In the genomic region with DNA sequence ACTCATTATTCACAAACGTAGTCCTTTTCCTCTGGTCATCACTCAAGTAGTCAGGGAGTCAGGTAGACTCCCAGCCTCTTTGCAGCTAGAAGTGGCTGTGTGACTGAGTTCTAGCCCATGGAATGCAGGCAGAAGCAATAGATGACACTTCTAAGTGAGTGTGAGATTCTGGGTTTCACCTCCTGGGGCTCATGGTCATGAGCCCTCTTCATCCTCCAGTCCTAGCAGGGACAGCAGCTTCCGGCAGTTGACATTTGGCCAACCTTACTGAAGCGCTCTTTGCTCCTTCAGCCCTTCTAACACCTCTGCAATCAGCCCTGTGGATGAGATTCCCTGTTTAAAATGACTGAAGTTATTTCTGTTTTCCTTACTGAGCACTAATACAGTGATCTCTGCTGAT, we compare ENCODE assay signal across 22 cellular contexts.
"Had no signal": no experiment of that assay in that cellular context is flagged by ENCODE, and none has a peak within 500 bp of the region (broad histone marks: within the 10 kb centered on the region; RNA-seq: fewer than 3 reads in every experiment).

No MANE protein-coding gene starts in this region.

- H3K4me1 ChIP-seq: SJCRH30 had no signal

- H3K36me3 ChIP-seq: SJCRH30 had no signal

- FAIRE-seq: HepG2 had no signal

- H3K27me3 ChIP-seq: SJCRH30 had no signal

- DNase-seq: Karpas-422, KG1, MM.1S, NCI-H1092 treated with DMSO at 0.1 percent for 48 hours, NCI-H1436, NCI-H187, NCI-H2029, NCI-H2081 treated with DMSO at 0.1 percent for 48 hours, NCI-H2171, NCI-H226, NCI-H446, NCI-H510A, NCI-H524 treated with DMSO at 0.1 percent for 48 hours, NCI-H69, NCI-H774, PC-3, SHP77 treated with DMSO at 0.1 percent for 48 hours, SJCRH30 had no signal

- ATAC-seq: HepG2, Panc1, PC-3, SK-N-SH treated with all-trans-retinoic acid at 6 μM for 48 hours had no signal

- H3K9me3 ChIP-seq: SJCRH30 had no signal

- H3K4me3 ChIP-seq: SJCRH30 had no signal

- H3K27ac ChIP-seq: RWPE1, SJCRH30 had no signal
